In the genomic region with DNA sequence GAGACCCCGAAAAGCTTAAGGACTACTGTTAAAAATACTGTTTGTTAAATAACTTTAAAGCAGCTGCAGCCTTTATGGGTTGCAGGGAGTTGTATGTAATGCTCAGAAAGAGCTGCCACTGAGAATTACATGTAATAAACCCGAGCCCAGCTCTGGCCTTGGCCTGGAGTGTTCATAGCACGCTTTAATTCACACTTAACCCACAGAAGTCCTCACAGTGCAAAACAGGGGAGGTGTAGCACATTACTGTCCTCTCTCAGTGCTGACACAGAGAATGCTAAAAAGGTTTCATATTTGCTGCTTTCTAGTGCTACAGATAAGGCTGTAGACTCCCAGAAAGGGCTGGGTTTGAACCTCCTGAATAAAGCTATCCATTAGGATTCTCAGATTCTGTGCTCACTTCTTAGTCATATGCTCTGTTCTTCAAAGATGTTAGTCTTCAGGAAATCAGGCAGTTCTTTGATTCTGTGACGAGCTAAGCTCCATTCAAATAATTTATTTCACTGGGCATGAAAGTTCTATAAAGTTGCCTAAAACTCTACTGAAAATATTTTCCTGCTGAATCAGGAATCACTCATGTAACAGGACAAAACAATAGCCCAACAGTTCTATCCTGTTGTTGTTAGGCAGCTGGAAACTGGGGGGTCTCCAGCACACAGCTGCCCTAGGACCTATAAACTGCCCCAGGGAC, we compare ENCODE assay signal across 1 cellular context.
TF ChIP-seq lines count a peak whose summit lies in the region.

No MANE protein-coding gene starts in this region.

TF ChIP-seq in K562, 482 proteins besides CTCF, POLR2A, EP300 and RAD21 (continued from another document):
- TF ChIP-seq, protein P1, sequence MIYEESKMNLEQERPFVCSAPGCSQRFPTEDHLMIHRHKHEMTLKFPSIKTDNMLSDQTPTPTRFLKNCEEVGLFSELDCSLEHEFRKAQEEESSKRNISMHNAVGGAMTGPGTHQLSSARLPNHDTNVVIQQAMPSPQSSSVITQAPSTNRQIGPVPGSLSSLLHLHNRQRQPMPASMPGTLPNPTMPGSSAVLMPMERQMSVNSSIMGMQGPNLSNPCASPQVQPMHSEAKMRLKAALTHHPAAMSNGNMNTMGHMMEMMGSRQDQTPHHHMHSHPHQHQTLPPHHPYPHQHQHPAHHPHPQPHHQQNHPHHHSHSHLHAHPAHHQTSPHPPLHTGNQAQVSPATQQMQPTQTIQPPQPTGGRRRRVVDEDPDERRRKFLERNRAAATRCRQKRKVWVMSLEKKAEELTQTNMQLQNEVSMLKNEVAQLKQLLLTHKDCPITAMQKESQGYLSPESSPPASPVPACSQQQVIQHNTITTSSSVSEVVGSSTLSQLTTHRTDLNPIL (CRISPR knock-in tag; IDR thresholded peaks at IDR 0.05): no peak
- TF ChIP-seq HDGF (IDR thresholded peaks at IDR 0.05): no peak
- no peak for TF ChIP-seq RCOR1 (IDR thresholded peaks at IDR 0.05; ENCODE audit: borderline replicate concordance in 1 of 2, low read depth in 2 of 2, low read length in 2 of 2)
- TF ChIP-seq CHD1 (IDR thresholded peaks at IDR 0.05; ENCODE audit: low read length): no peak
- no peak for TF ChIP-seq ZNF3 (CRISPR knock-in tag; IDR thresholded peaks at IDR 0.05)
- no peak for TF ChIP-seq PHF8 (IDR thresholded peaks at IDR 0.05; ENCODE audit: borderline replicate concordance, low read length)
- no peak for TF ChIP-seq C11orf30 (IDR thresholded peaks at IDR 0.05; ENCODE audit: low read depth)
- TF ChIP-seq NR1H2 (CRISPR knock-in tag; IDR thresholded peaks at IDR 0.05): no peak
- TF ChIP-seq STAT5B (CRISPR knock-in tag; IDR thresholded peaks at IDR 0.05): no peak
- no peak for TF ChIP-seq DDX20 (tag; IDR thresholded peaks at IDR 0.05; ENCODE audit: low read depth)
- TF ChIP-seq, protein P2, sequence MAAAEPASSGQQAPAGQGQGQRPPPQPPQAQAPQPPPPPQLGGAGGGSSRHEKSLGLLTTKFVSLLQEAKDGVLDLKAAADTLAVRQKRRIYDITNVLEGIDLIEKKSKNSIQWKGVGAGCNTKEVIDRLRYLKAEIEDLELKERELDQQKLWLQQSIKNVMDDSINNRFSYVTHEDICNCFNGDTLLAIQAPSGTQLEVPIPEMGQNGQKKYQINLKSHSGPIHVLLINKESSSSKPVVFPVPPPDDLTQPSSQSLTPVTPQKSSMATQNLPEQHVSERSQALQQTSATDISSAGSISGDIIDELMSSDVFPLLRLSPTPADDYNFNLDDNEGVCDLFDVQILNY (CRISPR knock-in tag; IDR thresholded peaks at IDR 0.05): no peak
- no peak for TF ChIP-seq CHCHD3 (CRISPR knock-in tag; IDR thresholded peaks at IDR 0.05)
- TF ChIP-seq CBX8 (IDR thresholded peaks at IDR 0.05; ENCODE audit: borderline replicate concordance, extremely low read depth, low read depth, low read length, poor library complexity, severe bottlenecking): no peak
- TF ChIP-seq CBX3 (IDR thresholded peaks at IDR 0.05; ENCODE audit: borderline replicate concordance in 1 of 2, low read length in 2 of 2): no peak
- no peak for TF ChIP-seq ZFP1 (CRISPR knock-in tag; IDR thresholded peaks at IDR 0.05)
TF ChIP-seq in K562: peak in this region for 0.
